30 cellular contexts compared by ENCODE assay signal in genomic region chr13:34864650-34865049, GRCh38.
DNase-seq lines count a peak whose midpoint lies in the region; ATAC-seq, FAIRE-seq and TF ChIP-seq lines count a peak whose summit lies in the region.
"Had no signal": no experiment of that assay in that cellular context is flagged by ENCODE, and none has a peak within 500 bp of the region (broad histone marks: within the 10 kb centered on the region; RNA-seq: fewer than 3 reads in every experiment).

No MANE protein-coding gene starts in this region.

- H3K4me3 ChIP-seq in fibroblast of villous mesenchyme (ENCODE audit: low read depth, low read length) (no peak overlapping the region), small intestine (ENCODE audit: low read depth in 1 of 2, low read length in 2 of 2) (no peak overlapping the region), body of pancreas (no peak overlapping the region)
- H3K4me3 ChIP-seq: BLaER1, lung, transverse colon had no signal

- no peak for TF ChIP-seq CTCF in fibroblast of villous mesenchyme (IDR thresholded peaks at IDR 0.05; ENCODE audit: insufficient read depth, low read depth, low read length)
- no peak for TF ChIP-seq CTCF in body of pancreas (IDR thresholded peaks at IDR 0.05)

- H3K36me3 ChIP-seq in small intestine (ENCODE audit: control insufficient read depth in 2 of 2, insufficient read depth in 2 of 2, low read length in 2 of 2): no peaks in the 10 kb centered on the region
- no peaks in the 10 kb centered on the region for H3K36me3 ChIP-seq in body of pancreas (replicated peaks in 1 of 2; ENCODE audit: insufficient read depth in 1 of 2, low read depth in 2 of 2)
- H3K36me3 ChIP-seq: BLaER1, transverse colon had no signal

- H3K27me3 ChIP-seq in small intestine (ENCODE audit: control insufficient read depth in 2 of 2, insufficient read depth in 2 of 2, low read length in 2 of 2): no peaks in the 10 kb centered on the region
- H3K27me3 ChIP-seq in body of pancreas: no peaks in the 10 kb centered on the region
- H3K27me3 ChIP-seq: BLaER1, transverse colon had no signal

- ATAC-seq in body of pancreas (no peak), HG03432 (IDR thresholded peaks at IDR 0.05; ENCODE audit: unreplicated experiment) (no peak)
- ATAC-seq: activated CD8-positive, alpha-beta memory T cell treated with anti-CD3 and anti-CD28 coated beads, Interleukin-2, amount 10 ng/mL, durations not matched to agents 7 days and 5 days; activated T-cell treated with anti-CD3 and anti-CD28 coated beads, Interleukin-2, amount 50 U/mL, for 4 hours; effector memory CD8-positive, alpha-beta T cell; natural killer cell; SK-N-SH treated with all-trans-retinoic acid at 6 μM for 48 hours; stimulated activated memory B cell treated with anti-CD40 and anti-IgM and Interleukin-4, amounts not matched to agents 10 μg/mL and 1 μg/mL and 100 μg/mL, for 72 hours had no signal

- H3K4me1 ChIP-seq in small intestine (ENCODE audit: control insufficient read depth in 2 of 2, insufficient read depth in 1 of 2, low read depth in 1 of 2, low read length in 1 of 2): no peaks in the 10 kb centered on the region
- H3K4me1 ChIP-seq in body of pancreas: no peaks in the 10 kb centered on the region
- H3K4me1 ChIP-seq: BLaER1, transverse colon had no signal

- H3K9me3 ChIP-seq in small intestine (ENCODE audit: control insufficient read depth, low read depth): no peaks in the 10 kb centered on the region
- H3K9me3 ChIP-seq in body of pancreas: no peaks in the 10 kb centered on the region
- H3K9me3 ChIP-seq: BLaER1, transverse colon had no signal

- FAIRE-seq in small intestine (lab: Jason Lieb, UNC): no peak
- FAIRE-seq: TTC549 had no signal

- H3K27ac ChIP-seq in small intestine (ENCODE audit: low read depth in 1 of 2, low read length in 1 of 2) (peak overlapping the region in 1 of 2 donors; percentile 60), body of pancreas (no peak overlapping the region)
- H3K27ac ChIP-seq: BLaER1, transverse colon had no signal

- peak; percentile 0 for DNase-seq in NCI-H2196 treated with DMSO at 0.1 percent for 48 hours (lab: John Stamatoyannopoulos, UW; ENCODE audit: unreplicated experiment)
- DNase-seq in NCI-H2196 (lab: John Stamatoyannopoulos, UW; ENCODE audit: unreplicated experiment): no peak
- DNase-seq in NCI-H69 (lab: John Stamatoyannopoulos, UW): peak; percentile 44
- DNase-seq in fibroblast of villous mesenchyme (ENCODE audit: low read depth): peak; percentile 3
- DNase-seq in small intestine: peak; percentile 95
- DNase-seq in activated T-cell treated with anti-CD3 and anti-CD28 coated beads, Interleukin-2, amount 50 U/mL, for 48 hours: no peak
- DNase-seq in body of pancreas: no peak
- DNase-seq: activated CD4-positive, alpha-beta T cell treated with anti-CD3 and anti-CD28 coated beads, Interleukin-2, amount 50 U/mL, for 1 hour; activated CD4-positive, CD25-positive, alpha-beta regulatory T cell; activated CD8-positive, alpha-beta memory T cell treated with anti-CD3 and anti-CD28 coated beads, Interleukin-2, amount 10 ng/mL, durations not matched to agents 7 days and 5 days; activated naive CD4-positive, alpha-beta T cell; activated T-cell treated with anti-CD3 and anti-CD28 coated beads, Interleukin-2, amount 50 U/mL, for 4 hours; central memory CD4-positive, alpha-beta T cell; cortex of kidney; DND-41; effector memory CD8-positive, alpha-beta T cell; erythroblast; kidney glomerular epithelial cell; natural killer cell; NCI-H1048; NCI-H2029 treated with DMSO at 0.1 percent for 48 hours; nucleus accumbens; OCI-M1; transverse colon had no signal

- TF ChIP-seq POLR2A in body of pancreas (IDR thresholded peaks at IDR 0.05): no peak

- intact Hi-C loops in body of pancreas (cut with DNase I): no loop called here

- 19 to 57% (median 22%) methylated on average over 1 of the region's 1 CpG for WGBS in small intestine, 3 donors
- WGBS in body of pancreas, 2 donors: 92 to 100% methylated on average over 1 of the region's 1 CpG

Comparison
In these comparisons a context has a peak if more than half of its experiments do, and no peak if none do; other contexts are left out.
1. DNase-seq: peak in NCI-H2196 treated with DMSO at 0.1 percent for 48 hours (single experiment), NCI-H69 (single experiment), fibroblast of villous mesenchyme (single experiment) and small intestine (single experiment); none in NCI-H2196 (single experiment), activated T-cell treated with anti-CD3 and anti-CD28 coated beads, Interleukin-2, amount 50 U/mL, for 48 hours (0 of 2) and body of pancreas (0 of 4).